Comparison of ENCODE assay signal across 12 cellular contexts in the genomic region with DNA sequence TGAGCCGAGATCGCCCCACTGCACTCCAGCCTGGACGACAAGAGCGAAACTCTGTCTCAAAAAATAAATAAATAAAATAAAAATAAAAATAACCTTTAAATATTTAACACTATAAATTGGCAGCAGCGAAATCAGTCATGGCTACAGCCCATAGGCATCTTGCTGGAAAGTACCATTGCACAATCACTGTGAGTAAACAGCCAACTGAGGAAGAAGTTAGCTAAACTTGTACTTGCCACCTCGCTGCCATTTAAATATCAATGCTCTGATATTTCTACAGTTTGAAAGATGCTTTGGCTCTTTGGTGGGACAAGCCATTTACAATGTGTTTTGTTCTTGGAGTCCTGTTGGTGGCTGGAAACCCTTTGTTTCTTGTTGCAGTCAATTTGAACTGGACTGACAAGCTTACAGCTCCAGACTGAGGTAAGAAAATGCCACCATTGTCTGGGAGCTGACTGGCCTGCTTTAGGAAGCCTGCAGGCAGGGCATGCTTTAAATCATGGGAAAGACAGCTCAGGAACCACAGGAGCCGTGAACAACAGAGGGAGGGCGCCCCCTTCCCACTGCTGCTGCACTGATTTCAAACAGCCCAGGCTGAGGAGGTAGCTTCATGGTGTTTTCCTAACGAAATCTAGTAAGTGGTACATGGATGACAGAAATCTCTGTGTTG.
DNase-seq lines count a peak whose midpoint lies in the region; ATAC-seq and TF ChIP-seq lines count a peak whose summit lies in the region.
"Had no signal": no experiment of that assay in that cellular context is flagged by ENCODE, and none has a peak within 500 bp of the region (broad histone marks: within the 10 kb centered on the region; RNA-seq: fewer than 3 reads in every experiment).

No MANE protein-coding gene starts in this region.

- TF ChIP-seq EP300 in sigmoid colon (IDR thresholded peaks at IDR 0.05), result no peak

- H3K27ac ChIP-seq in BLaER1 (0 out of 2 replicates have a peak overlapping the region, but pooled peaks have one; percentile 4), sigmoid colon (no peak overlapping the region)
- H3K27ac ChIP-seq: SK-N-MC had no signal

- 73 to 81% methylated on average over 9 of the region's 9 CpGs for WGBS in sigmoid colon, 2 donors

- H3K27me3 ChIP-seq in BLaER1, result no peaks in the 10 kb centered on the region
- no peaks in the 10 kb centered on the region for H3K27me3 ChIP-seq in sigmoid colon

- H3K9me3 ChIP-seq in BLaER1 (no peaks in the 10 kb centered on the region; the same call in 1 of the 2 replicates), sigmoid colon (no peaks in the 10 kb centered on the region)

- no peaks in the 10 kb centered on the region for H4K20me1 ChIP-seq in BLaER1

- H3K36me3 ChIP-seq in BLaER1, result no peaks in the 10 kb centered on the region
- peaks cover 0 to 2% (median 0%) of the 10 kb centered on the region in 4 donors for H3K36me3 ChIP-seq in sigmoid colon

- TF ChIP-seq POLR2A in GM18505 (IDR thresholded peaks at IDR 0.05; ENCODE audit: borderline replicate concordance, extremely low read depth, insufficient read depth, insufficient read length), result no peak
- TF ChIP-seq POLR2A in sigmoid colon (IDR thresholded peaks at IDR 0.05), result no peak

- ATAC-seq in GM18505 (IDR thresholded peaks at IDR 0.05; ENCODE audit: unreplicated experiment), result no peak

- peak; percentile 34 for TF ChIP-seq CTCF in astrocyte of the spinal cord (IDR thresholded peaks at IDR 0.05; ENCODE audit: low read depth, low read length)
- no peak for TF ChIP-seq CTCF in sigmoid colon (IDR thresholded peaks at IDR 0.05)

- no peak overlapping the region for H3K9ac ChIP-seq in BLaER1

- in situ Hi-C loops in astrocyte of the spinal cord (cut with HindIII; ENCODE audit: low sequenced_read_pairs), result no loop called here

- intact Hi-C loops in sigmoid colon (cut with DNase I), result no loop called here

- H3K4me1 ChIP-seq in BLaER1 (peaks cover 52% of the 10 kb centered on the region), sigmoid colon (no peaks in the 10 kb centered on the region)

- no peak overlapping the region for H3K4me3 ChIP-seq in BLaER1
- H3K4me3 ChIP-seq in astrocyte of the spinal cord (ENCODE audit: low read depth, low read length), result no peak overlapping the region
- no peak overlapping the region for H3K4me3 ChIP-seq in sigmoid colon
- H3K4me3 ChIP-seq: SK-N-MC had no signal

- DNase-seq in HT1080 (ENCODE audit: low read depth) (peak; percentile 42), astrocyte of the spinal cord (ENCODE audit: low read depth, low spot score) (peak; percentile 26), iris pigment epithelial cell (ENCODE audit: low read depth) (peak; percentile 75), sigmoid colon (no peak)
- DNase-seq in activated CD4-positive, alpha-beta T cell treated with anti-CD3 and anti-CD28 coated beads for 4 hours, result no peak
- DNase-seq in stimulated activated naive CD4-positive, alpha-beta T cell (lab: John Stamatoyannopoulos, UW), result no peak
- DNase-seq: DMS153; NCI-H1436; stimulated activated CD8-positive, alpha-beta memory T cell treated with anti-CD3 and anti-CD28 coated beads, Interleukin-4, amount 100 ng/mL, for 48 hours had no signal

- peak overlapping the region; percentile 79 for H3K4me2 ChIP-seq in BLaER1

Comparison
In these comparisons a context has a peak if more than half of its experiments do, and no peak if none do; other contexts are left out.
1. DNase-seq: peak in HT1080 (single experiment), astrocyte of the spinal cord (single experiment) and iris pigment epithelial cell (single experiment); none in activated CD4-positive, alpha-beta T cell treated with anti-CD3 and anti-CD28 coated beads for 4 hours (0 of 2), sigmoid colon (single experiment) and stimulated activated naive CD4-positive, alpha-beta T cell (0 of 6).